24 cellular contexts compared by ENCODE assay signal in the genomic region with DNA sequence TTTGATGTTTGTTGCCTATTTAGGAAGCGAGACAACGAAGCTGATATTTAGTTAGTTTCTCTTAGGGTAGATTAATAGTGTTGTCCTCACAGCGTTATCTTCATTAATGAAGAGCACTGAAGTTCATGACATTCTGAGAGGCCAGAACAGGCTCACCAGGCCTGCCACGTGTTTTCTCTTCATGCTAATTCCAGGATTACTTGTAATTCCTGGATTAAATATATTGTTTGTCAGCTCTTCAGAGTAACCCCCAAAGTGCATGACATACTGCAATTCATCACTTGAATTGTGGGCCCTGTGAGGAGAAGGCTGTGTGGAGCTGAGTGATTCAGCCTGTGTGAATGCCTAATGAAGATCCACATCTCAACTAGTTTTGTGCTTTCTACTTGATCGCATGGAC.
"Had no signal": no experiment of that assay in that cellular context is flagged by ENCODE, and none has a peak within 500 bp of the region (broad histone marks: within the 10 kb centered on the region; RNA-seq: fewer than 3 reads in every experiment).

No MANE protein-coding gene starts in this region.

- H3K9me3 ChIP-seq: adrenal gland had no signal

- H3K36me3 Mint-ChIP-seq: activated naive CD4-positive, alpha-beta T cell treated with anti-CD3 and anti-CD28 coated beads, Interleukin-2, amount 10 ng/mL, durations not matched to agents 7 days and 5 days; activated naive CD8-positive, alpha-beta T cell treated with anti-CD3 and anti-CD28 coated beads, Interleukin-2, amount 10 ng/mL, durations not matched to agents 7 days and 5 days had no signal

- H3K36me3 ChIP-seq: adrenal gland had no signal

- H3K27me3 Mint-ChIP-seq: activated B cell treated with CpG ODN at 0.5 μM for 24 hours; activated CD8-positive, alpha-beta T cell treated with anti-CD3 and anti-CD28 coated beads for 36 hours; activated naive CD4-positive, alpha-beta T cell treated with anti-CD3 and anti-CD28 coated beads, Interleukin-2, amount 10 ng/mL, durations not matched to agents 7 days and 5 days; activated naive CD8-positive, alpha-beta T cell treated with anti-CD3 and anti-CD28 coated beads, Interleukin-2, amount 10 ng/mL, durations not matched to agents 7 days and 5 days; T-helper 17 cell had no signal

- H3K4me3 Mint-ChIP-seq: activated B cell treated with CpG ODN at 0.5 μM for 24 hours; activated CD8-positive, alpha-beta T cell treated with anti-CD3 and anti-CD28 coated beads for 36 hours; activated naive CD4-positive, alpha-beta T cell treated with anti-CD3 and anti-CD28 coated beads, Interleukin-2, amount 10 ng/mL, durations not matched to agents 7 days and 5 days; activated naive CD8-positive, alpha-beta T cell treated with anti-CD3 and anti-CD28 coated beads, Interleukin-2, amount 10 ng/mL, durations not matched to agents 7 days and 5 days; activated T-cell treated with anti-CD3 and anti-CD28 coated beads, Interleukin-2, amount 50 U/mL, for 72 hours; T-helper 17 cell had no signal

- H3K4me3 ChIP-seq: adrenal gland had no signal

- H3K27me3 ChIP-seq: adrenal gland had no signal

- H3K4me1 Mint-ChIP-seq: activated B cell treated with CpG ODN at 0.5 μM for 24 hours; activated naive CD4-positive, alpha-beta T cell treated with anti-CD3 and anti-CD28 coated beads, Interleukin-2, amount 10 ng/mL, durations not matched to agents 7 days and 5 days; activated naive CD8-positive, alpha-beta T cell treated with anti-CD3 and anti-CD28 coated beads, Interleukin-2, amount 10 ng/mL, durations not matched to agents 7 days and 5 days; T-helper 17 cell had no signal

- H3K27ac Mint-ChIP-seq: activated B cell treated with CpG ODN at 0.5 μM for 24 hours; activated CD8-positive, alpha-beta T cell treated with anti-CD3 and anti-CD28 coated beads for 36 hours; activated naive CD4-positive, alpha-beta T cell treated with anti-CD3 and anti-CD28 coated beads, Interleukin-2, amount 10 ng/mL, durations not matched to agents 7 days and 5 days; activated naive CD8-positive, alpha-beta T cell treated with anti-CD3 and anti-CD28 coated beads, Interleukin-2, amount 10 ng/mL, durations not matched to agents 7 days and 5 days; activated T-cell treated with anti-CD3 and anti-CD28 coated beads, Interleukin-2, amount 50 U/mL, for 72 hours; activated T-helper 2 cell treated with anti-CD3 and anti-CD28 coated beads, Interferon-gamma antibody, Interleukin-2, Interleukin-4, amounts not matched to agents 10 μg/mL and 5 μg/mL and 100 μg/mL, durations not matched to agents 14 hours and 24 hours and 36 hours; T-helper 17 cell had no signal

- ATAC-seq: activated CD8-positive, alpha-beta T cell treated with anti-CD3 and anti-CD28 coated beads for 36 hours; activated T-cell treated with anti-CD3 and anti-CD28 coated beads, Interleukin-2, amount 50 U/mL, for 72 hours; T-helper 17 cell had no signal

- H3K27ac ChIP-seq: adrenal gland had no signal

- H3K9me3 Mint-ChIP-seq: activated B cell treated with CpG ODN at 0.5 μM for 24 hours; activated CD8-positive, alpha-beta T cell treated with anti-CD3 and anti-CD28 coated beads for 36 hours; activated naive CD4-positive, alpha-beta T cell treated with anti-CD3 and anti-CD28 coated beads, Interleukin-2, amount 10 ng/mL, durations not matched to agents 7 days and 5 days; activated naive CD8-positive, alpha-beta T cell treated with anti-CD3 and anti-CD28 coated beads, Interleukin-2, amount 10 ng/mL, durations not matched to agents 7 days and 5 days; activated T-helper 2 cell treated with anti-CD3 and anti-CD28 coated beads, Interferon-gamma antibody, Interleukin-2, Interleukin-4, amounts not matched to agents 10 μg/mL and 5 μg/mL and 100 μg/mL, durations not matched to agents 14 hours and 24 hours and 36 hours had no signal

- DNase-seq: activated B cell treated with CpG ODN at 0.5 μM for 24 hours; activated CD4-positive, alpha-beta T cell treated with anti-CD3 and anti-CD28 coated beads for 1 hour; activated CD4-positive, alpha-beta T cell treated with anti-CD3 and anti-CD28 coated beads, Interleukin-2, amount 50 U/mL, for 1 hour; activated CD8-positive, alpha-beta memory T cell treated with anti-CD3 and anti-CD28 coated beads, Interleukin-2, amount 50 U/mL, for 4 hours; activated CD8-positive, alpha-beta T cell treated with anti-CD3 and anti-CD28 coated beads for 36 hours; activated gamma-delta T cell treated with Interleukin-2 at 50 U/mL for 16 hours; activated naive CD4-positive, alpha-beta T cell treated with anti-CD3 and anti-CD28 coated beads, Interleukin-2, amount 10 ng/mL, durations not matched to agents 7 days and 5 days; activated naive CD8-positive, alpha-beta T cell treated with anti-CD3 and anti-CD28 coated beads, Interleukin-2, amount 10 ng/mL, durations not matched to agents 7 days and 5 days; activated T-cell treated with anti-CD3 and anti-CD28 coated beads, Interleukin-2, amount 50 U/mL, for 72 hours; anterior cingulate cortex; KG1; NCI-H1092; NCI-H1417; NCI-H1930; NCI-H2171; NCI-H2227 treated with DMSO at 0.1 percent for 48 hours; NCI-H446 treated with DMSO at 0.1 percent for 48 hours; NCI-H524 treated with DMSO at 0.1 percent for 48 hours; NCI-H748 treated with DMSO at 0.1 percent for 48 hours; SHP77 treated with DMSO at 0.1 percent for 48 hours; T-helper 17 cell; T-helper 9 cell had no signal
